24 cellular contexts compared by ENCODE assay signal in the genomic region with DNA sequence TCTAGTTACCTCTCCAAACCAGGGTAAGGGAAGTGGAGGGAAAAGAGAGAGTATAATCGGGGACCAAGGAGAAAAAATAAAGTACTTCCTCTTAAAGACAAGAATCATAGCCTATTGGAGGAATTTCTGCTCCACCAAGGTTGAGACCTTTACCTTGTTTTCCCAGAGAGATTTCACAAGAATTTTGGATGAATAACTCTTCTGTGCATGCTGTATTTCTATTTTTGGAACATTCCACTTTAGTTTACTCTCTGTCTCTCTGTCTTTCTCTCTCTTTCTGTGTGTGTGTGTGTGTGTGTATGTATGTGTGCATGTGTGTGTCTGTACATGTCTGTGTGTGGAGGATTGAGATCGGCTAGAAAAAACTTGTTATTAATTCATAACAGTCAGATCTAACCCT.
A peak's percentile ranks its signal among the peaks of the same experiment; 100 is the strongest.
DNase-seq lines count a peak whose midpoint lies in the region; ATAC-seq and TF ChIP-seq lines count a peak whose summit lies in the region.
"Had no signal": no experiment of that assay in that cellular context is flagged by ENCODE, and none has a peak within 500 bp of the region (broad histone marks: within the 10 kb centered on the region; RNA-seq: fewer than 3 reads in every experiment).

No MANE protein-coding gene starts in this region.

- H3K36me3 Mint-ChIP-seq in chondrocyte (ENCODE audit: low read depth): no peaks in the 10 kb centered on the region
- H3K36me3 Mint-ChIP-seq in naive thymus-derived CD8-positive, alpha-beta T cell: no peaks in the 10 kb centered on the region
- H3K36me3 Mint-ChIP-seq: IgD-negative memory B cell had no signal

- no peaks in the 10 kb centered on the region for H3K9me3 Mint-ChIP-seq in chondrocyte (ENCODE audit: low read depth)
- peaks cover 0 to 13% (median 2%) of the 10 kb centered on the region in 9 donors for H3K9me3 Mint-ChIP-seq in naive thymus-derived CD8-positive, alpha-beta T cell

- H3K4me3 Mint-ChIP-seq in chondrocyte (ENCODE audit: unreplicated experiment): no peak overlapping the region
- H3K4me3 Mint-ChIP-seq in naive thymus-derived CD8-positive, alpha-beta T cell: no peak overlapping the region
- H3K4me3 Mint-ChIP-seq: central memory CD8-positive, alpha-beta T cell; IgD-negative memory B cell had no signal

- no peaks in the 10 kb centered on the region for H3K79me2 ChIP-seq in OCI-LY3 (ENCODE audit: low read length)

- H4K20me1 ChIP-seq in OCI-LY3 (ENCODE audit: insufficient read depth, low read length): no peaks in the 10 kb centered on the region

- H2AFZ ChIP-seq in OCI-LY3 (ENCODE audit: low read depth, low read length): peak overlapping the region; percentile 15; the same call in 1 of the 2 replicates

- POLR2A ChIA-PET in AG04449 (lab: Yijun Ruan, JAX): no interaction called here
- POLR2A ChIA-PET in naive thymus-derived CD8-positive, alpha-beta T cell (lab: Charles Lee): no interaction called here

- no peak for ATAC-seq in GM18498 (IDR thresholded peaks at IDR 0.05; ENCODE audit: unreplicated experiment)
- ATAC-seq in naive thymus-derived CD8-positive, alpha-beta T cell: no peak
- ATAC-seq: right cardiac atrium had no signal

- H3K9ac ChIP-seq in OCI-LY3 (ENCODE audit: low read length): no peak overlapping the region

- peak overlapping the region; percentile 42 for H3K27ac Mint-ChIP-seq in chondrocyte (ENCODE audit: unreplicated experiment)
- H3K27ac Mint-ChIP-seq in naive thymus-derived CD8-positive, alpha-beta T cell: no peak overlapping the region
- H3K27ac Mint-ChIP-seq: IgD-negative memory B cell had no signal

- CTCF ChIA-PET in AG04449 (lab: Yijun Ruan, JAX): no interaction called here

- peak; percentile 47 for DNase-seq in AG04449 (ENCODE audit: low read depth, low spot score)
- DNase-seq in chondrocyte (ENCODE audit: low spot score): no peak
- peak; percentile 10 for DNase-seq in myocyte (ENCODE audit: low read depth)
- no peak for DNase-seq in retina
- no peak for DNase-seq in naive thymus-derived CD8-positive, alpha-beta T cell
- no peak for DNase-seq in NCI-H446 treated with DMSO at 0.1 percent for 48 hours (lab: John Stamatoyannopoulos, UW)
- DNase-seq: activated CD4-positive, alpha-beta T cell treated with anti-CD3 and anti-CD28 coated beads for 1 hour; activated T-cell treated with anti-CD3 and anti-CD28 coated beads, Interleukin-2, amount 50 U/mL, for 1 hour; amygdala; erythroblast; H7; kidney; NCI-H187 treated with DMSO at 0.1 percent for 48 hours; NCI-H2227 treated with DMSO at 0.1 percent for 48 hours; NCI-H82; occipital lobe; right cardiac atrium; SHP77 treated with DMSO at 0.1 percent for 48 hours had no signal

- H3K27ac ChIP-seq in OCI-LY3 (ENCODE audit: low read length): no peak overlapping the region
- H3K27ac ChIP-seq: C4-2B had no signal

- H3K9me3 ChIP-seq in OCI-LY3 (ENCODE audit: insufficient read depth, low read length): no peaks in the 10 kb centered on the region

- no peaks in the 10 kb centered on the region for H3K36me3 ChIP-seq in OCI-LY3 (replicated peaks; ENCODE audit: low read depth, low read length)

- no peaks in the 10 kb centered on the region for H3K27me3 Mint-ChIP-seq in chondrocyte (ENCODE audit: low read depth)
- H3K27me3 Mint-ChIP-seq in naive thymus-derived CD8-positive, alpha-beta T cell: no peaks in the 10 kb centered on the region
- H3K27me3 Mint-ChIP-seq: central memory CD8-positive, alpha-beta T cell; IgD-negative memory B cell had no signal

- no peaks in the 10 kb centered on the region for H3K4me1 ChIP-seq in OCI-LY3 (ENCODE audit: low read length)

- H3K27me3 ChIP-seq in OCI-LY3 (ENCODE audit: low read depth, low read length): no peaks in the 10 kb centered on the region

- H3K4me1 Mint-ChIP-seq in chondrocyte (ENCODE audit: low read depth): peaks cover 18% of the 10 kb centered on the region
- no peaks in the 10 kb centered on the region for H3K4me1 Mint-ChIP-seq in naive thymus-derived CD8-positive, alpha-beta T cell
- H3K4me1 Mint-ChIP-seq: central memory CD8-positive, alpha-beta T cell; IgD-negative memory B cell had no signal

- no peak overlapping the region for H3K4me3 ChIP-seq in AG04449 (ENCODE audit: low read depth, low read length)
- no peak overlapping the region for H3K4me3 ChIP-seq in OCI-LY3 (ENCODE audit: low read length)
- H3K4me3 ChIP-seq: lung had no signal

- no peak for TF ChIP-seq CTCF in AG04449 (IDR thresholded peaks at IDR 0.05; ENCODE audit: insufficient read depth, low read length, missing control alignments)
- no peak for TF ChIP-seq CTCF in OCI-LY3 (IDR thresholded peaks at IDR 0.05; ENCODE audit: low read depth, low read length)
- no peak for TF ChIP-seq CTCF in chondrocyte (IDR thresholded peaks at IDR 0.05)

- no peak overlapping the region for H3K4me2 ChIP-seq in OCI-LY3 (ENCODE audit: low read length)

Comparison
In these comparisons a context has a peak if more than half of its experiments do, and no peak if none do; other contexts are left out.
1. DNase-seq: peak in AG04449 (single experiment) and myocyte (single experiment); none in chondrocyte (single experiment), retina (single experiment), naive thymus-derived CD8-positive, alpha-beta T cell (0 of 10) and NCI-H446 treated with DMSO at 0.1 percent for 48 hours (single experiment).